9 cellular contexts compared by ENCODE assay signal in the genomic region with DNA sequence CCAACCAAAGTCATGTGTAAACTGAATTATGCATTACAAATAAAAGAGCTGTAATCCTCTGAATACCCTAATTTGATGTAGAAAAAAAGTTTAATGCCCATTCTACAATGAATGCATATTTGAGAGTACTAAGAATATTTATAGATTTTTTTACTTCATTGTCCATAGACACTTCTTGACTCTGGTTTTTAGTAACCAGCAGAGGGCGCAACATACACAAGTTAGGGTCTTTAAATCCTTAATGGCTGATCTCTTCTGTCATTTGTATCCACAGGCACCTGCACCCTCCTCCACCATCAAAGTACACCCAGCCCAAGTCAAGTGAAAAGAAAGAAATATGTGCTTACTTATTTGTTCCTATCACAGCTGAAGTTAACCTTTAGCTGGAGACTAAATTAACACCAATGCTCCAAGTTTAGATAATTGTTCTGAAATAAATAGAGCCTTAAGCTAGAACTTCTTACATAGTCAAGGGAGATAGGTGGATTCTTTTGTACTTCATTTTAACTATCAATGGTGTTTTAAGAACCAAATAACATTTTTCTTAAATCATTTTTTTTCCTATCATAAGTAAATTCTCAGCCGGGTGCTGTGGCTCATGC.
A peak's percentile ranks its signal among the peaks of the same experiment; 100 is the strongest.
DNase-seq lines count a peak whose midpoint lies in the region; ATAC-seq, FAIRE-seq and TF ChIP-seq lines count a peak whose summit lies in the region.
"Had no signal": no experiment of that assay in that cellular context is flagged by ENCODE, and none has a peak within 500 bp of the region (broad histone marks: within the 10 kb centered on the region; RNA-seq: fewer than 3 reads in every experiment).

No MANE protein-coding gene starts in this region.

- no peaks in the 10 kb centered on the region for H3K36me3 ChIP-seq in keratinocyte (ENCODE audit: control insufficient read depth in 2 of 2, extremely low read depth in 1 of 2, insufficient read depth in 2 of 2, low read length in 2 of 2)
- H3K36me3 ChIP-seq: BLaER1 treated with 17β-estradiol and CSF1 and Interleukin-3, amounts not matched to agents 10 nM and 100 nM had no signal

- H3K4me3 ChIP-seq in keratinocyte (ENCODE audit: control insufficient read depth in 2 of 3, extremely low read depth in 1 of 3, insufficient read depth in 2 of 3, low read depth in 1 of 3, low read length in 3 of 3), result no peak overlapping the region
- H3K4me3 ChIP-seq: BLaER1 treated with 17β-estradiol and CSF1 and Interleukin-3, amounts not matched to agents 10 nM and 100 nM had no signal

- peak; percentile 56 to 77 for DNase-seq in NCI-H2081 (lab: John Stamatoyannopoulos, UW)
- DNase-seq in NCI-H2081 treated with DMSO at 0.1 percent for 48 hours (lab: John Stamatoyannopoulos, UW), result no peak
- peak; percentile 61 for DNase-seq in NCI-H146 (lab: John Stamatoyannopoulos, UW)
- peak; percentile 20 for DNase-seq in T1000 (lab: John Stamatoyannopoulos, UW)
- peak; percentile 27 for DNase-seq in brain pericyte (ENCODE audit: low read depth, low spot score)
- peak; percentile 4 for DNase-seq in keratinocyte (ENCODE audit: low read depth, low spot score)
- DNase-seq in stimulated activated CD4-positive, alpha-beta T cell treated with anti-CD3 and anti-CD28 coated beads, Interleukin-4, amount 100 ng/mL, for 24 hours, result peak; percentile 74

- H3K4me1 ChIP-seq in keratinocyte (ENCODE audit: control insufficient read depth, extremely low read depth, insufficient read depth, low read length), result no peaks in the 10 kb centered on the region

- H3K79me2 ChIP-seq in keratinocyte (ENCODE audit: control insufficient read depth, insufficient read depth, low read length), result no peaks in the 10 kb centered on the region

- H3K9me3 ChIP-seq in keratinocyte (ENCODE audit: control insufficient read depth, low read depth, low read length), result no peaks in the 10 kb centered on the region
- H3K9me3 ChIP-seq: BLaER1 treated with 17β-estradiol and CSF1 and Interleukin-3, amounts not matched to agents 10 nM and 100 nM had no signal

- no peak overlapping the region for H3K4me2 ChIP-seq in keratinocyte (ENCODE audit: control insufficient read depth, extremely low read depth, insufficient read depth, low read depth, low read length)

- dilution Hi-C loops in keratinocyte (cut with MboI; ENCODE audit: extremely low pct_ligation_motif_present, low sequenced_read_pairs), result no loop called here

- peak; percentile 27 to 39 (median 38) for TF ChIP-seq CTCF in keratinocyte (optimal IDR thresholded peaks at IDR 0.05 in 1 of 3, IDR thresholded peaks at IDR 0.05 in 1 of 3, conservative IDR thresholded peaks at IDR 0.05 in 1 of 3; ENCODE audit: extremely low read depth in 1 of 3, insufficient read depth in 2 of 3, low read length in 3 of 3)

- FAIRE-seq in keratinocyte (lab: Jason Lieb, UNC), result peak; percentile 26

- no peak overlapping the region for H3K9ac ChIP-seq in keratinocyte (ENCODE audit: control insufficient read depth, extremely low read depth, insufficient read depth, low read length)
- H3K9ac ChIP-seq: BLaER1 treated with 17β-estradiol and CSF1 and Interleukin-3, amounts not matched to agents 10 nM and 100 nM had no signal

- H4K20me1 ChIP-seq in keratinocyte (ENCODE audit: control insufficient read depth, extremely low read depth, insufficient read depth, low read length), result no peaks in the 10 kb centered on the region
- H4K20me1 ChIP-seq: BLaER1 treated with 17β-estradiol and CSF1 and Interleukin-3, amounts not matched to agents 10 nM and 100 nM had no signal

- no peak overlapping the region for H3K27ac ChIP-seq in keratinocyte (ENCODE audit: control insufficient read depth, insufficient read depth, low read length)

- H3K27me3 ChIP-seq in keratinocyte (ENCODE audit: control insufficient read depth, extremely low read depth, insufficient read depth, low read length), result no peaks in the 10 kb centered on the region
- H3K27me3 ChIP-seq: BLaER1 treated with 17β-estradiol and CSF1 and Interleukin-3, amounts not matched to agents 10 nM and 100 nM had no signal

- H2AFZ ChIP-seq in keratinocyte (ENCODE audit: control insufficient read depth, low read length), result no peak overlapping the region

- no peaks in the 10 kb centered on the region for H3K9me1 ChIP-seq in keratinocyte (ENCODE audit: control insufficient read depth, extremely low read depth, insufficient read depth, low read length)

- ATAC-seq in HG02798 (IDR thresholded peaks at IDR 0.05; ENCODE audit: poor library complexity, unreplicated experiment), result peak; percentile 90
